ENCODE assay signal across 19 cellular contexts in the genomic region with DNA sequence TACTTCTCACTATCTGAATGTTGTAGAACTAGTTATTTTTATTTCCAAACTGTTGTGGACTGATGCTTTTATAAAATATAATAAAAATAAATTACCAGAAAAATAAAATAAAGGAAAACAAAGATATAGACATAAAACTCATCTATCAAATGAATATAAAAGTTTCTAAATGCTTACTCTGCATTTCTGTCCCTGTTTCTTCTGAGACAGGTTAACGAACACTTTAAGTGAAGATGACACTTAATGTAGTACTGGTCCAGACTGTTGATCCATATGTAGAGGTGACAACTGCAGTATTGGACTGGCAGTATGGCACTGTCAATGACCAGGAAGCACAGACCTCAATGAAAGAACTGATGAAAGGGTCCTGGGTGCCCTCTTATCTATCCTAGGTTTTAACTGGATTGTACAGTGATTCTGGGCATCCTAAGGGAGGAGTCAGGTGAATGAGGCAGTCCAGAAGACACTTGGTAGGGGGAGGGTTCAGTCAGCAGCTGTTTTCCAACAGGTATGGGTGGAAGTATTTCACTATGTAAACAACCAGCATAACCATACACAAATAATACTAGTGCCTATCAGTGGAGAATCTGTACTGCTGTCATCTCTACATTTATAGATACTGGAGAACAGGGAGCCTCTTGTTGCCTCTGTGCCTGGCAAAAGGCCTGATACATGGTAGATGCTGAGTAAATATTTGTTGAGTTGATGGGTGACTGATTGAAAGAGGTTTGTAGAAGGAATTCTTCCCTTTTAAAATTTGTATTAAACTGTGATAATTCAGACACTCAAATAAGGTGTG.
"Had no signal": no experiment of that assay in that cellular context is flagged by ENCODE, and none has a peak within 500 bp of the region (broad histone marks: within the 10 kb centered on the region; RNA-seq: fewer than 3 reads in every experiment).

No MANE protein-coding gene starts in this region.

- H3K4me1 ChIP-seq: body of pancreas, spleen, testis had no signal

- H3K4me3 ChIP-seq: body of pancreas, hepatocyte, spleen, testis had no signal

- H3K9me3 ChIP-seq: body of pancreas, spleen, testis had no signal

- FAIRE-seq: islet of Langerhans had no signal

- H3K27ac ChIP-seq: body of pancreas, hepatocyte, spleen, testis had no signal

- H3K4me2 ChIP-seq: hepatocyte had no signal

- H2AFZ ChIP-seq: hepatocyte had no signal

- H3K36me3 ChIP-seq: spleen had no signal

- DNase-seq: activated CD4-positive, alpha-beta memory T cell treated with anti-CD3 and anti-CD28 coated beads, Interleukin-2, amount 10 ng/mL, durations not matched to agents 7 days and 5 days; activated CD4-positive, alpha-beta T cell treated with anti-CD3 and anti-CD28 coated beads for 48 hours; activated CD4-positive, CD25-positive, alpha-beta regulatory T cell; activated CD8-positive, alpha-beta memory T cell treated with anti-CD3 and anti-CD28 coated beads, Interleukin-2, amount 10 ng/mL, durations not matched to agents 7 days and 5 days; activated naive CD4-positive, alpha-beta T cell treated with anti-CD3 and anti-CD28 coated beads for 36 hours; activated T-cell treated with anti-CD3 and anti-CD28 coated beads, Interleukin-2, amount 50 U/mL, for 1 hour; body of pancreas; dermis blood vessel endothelial cell; effector memory CD4-positive, alpha-beta T cell; foreskin fibroblast; left cardiac atrium; midbrain; nephron progenitor cell; nucleus accumbens; spleen; stimulated activated CD4-positive, alpha-beta T cell treated with anti-CD3 and anti-CD28 coated beads, Interleukin-4, amount 100 ng/mL, for 4 hours; testis had no signal
